Comparison of ENCODE assay signal across 16 cellular contexts in the genomic region with DNA sequence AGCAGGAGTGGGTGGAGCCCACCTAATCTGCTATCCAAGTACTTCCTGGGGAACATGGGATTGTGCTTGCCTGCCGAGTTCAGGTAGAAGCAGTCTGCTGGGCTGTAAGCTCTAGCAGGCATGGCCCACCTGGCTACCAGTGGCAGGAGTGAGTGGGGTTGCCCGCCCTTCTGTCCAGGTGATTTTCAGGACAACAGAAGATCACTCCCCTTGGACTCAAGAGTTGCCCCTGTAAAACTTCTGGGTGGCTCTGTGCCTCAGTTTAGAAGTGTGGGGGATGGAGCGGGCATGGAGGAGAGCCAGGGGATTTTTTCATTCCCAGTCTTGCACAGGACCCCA. TPM values are rescaled to one million over a fixed set of nuclear protein-coding genes. Genes with fewer than 3 reads are reported as not detected.
"Had no signal": no experiment of that assay in that cellular context is flagged by ENCODE, and none has a peak within 500 bp of the region (broad histone marks: within the 10 kb centered on the region; RNA-seq: fewer than 3 reads in every experiment).

No MANE protein-coding gene starts in this region.

- H3K36me3 Mint-ChIP-seq: activated naive CD4-positive, alpha-beta T cell treated with anti-CD3 and anti-CD28 coated beads, Interleukin-2, amount 50 U/mL, for 24 hours; neural progenitor cell had no signal

- H3K27ac Mint-ChIP-seq: activated naive CD4-positive, alpha-beta T cell treated with anti-CD3 and anti-CD28 coated beads, Interleukin-2, amount 50 U/mL, for 24 hours; naive thymus-derived CD4-positive, alpha-beta T cell; neural progenitor cell; stimulated activated naive CD8-positive, alpha-beta T cell treated with anti-CD3 and anti-CD28 coated beads, Interleukin-15, amount 100 ng/mL, for 72 hours had no signal

- H3K27ac ChIP-seq: ascending aorta, breast epithelium, left ventricle myocardium inferior, neural progenitor cell, prostate gland, right atrium auricular region, suprapubic skin had no signal

- H3K36me3 ChIP-seq: ascending aorta, breast epithelium, left ventricle myocardium inferior, neural progenitor cell, prostate gland, right atrium auricular region, suprapubic skin had no signal

- H3K9me3 Mint-ChIP-seq: activated naive CD4-positive, alpha-beta T cell treated with anti-CD3 and anti-CD28 coated beads, Interleukin-2, amount 50 U/mL, for 24 hours had no signal

- H3K27me3 Mint-ChIP-seq: activated naive CD4-positive, alpha-beta T cell treated with anti-CD3 and anti-CD28 coated beads, Interleukin-2, amount 50 U/mL, for 24 hours had no signal

- DNase-seq: activated CD4-positive, alpha-beta T cell treated with anti-CD3 and anti-CD28 coated beads for 1 hour; activated gamma-delta T cell; cortex of kidney; kidney; left ventricle myocardium inferior had no signal

- ATAC-seq: stimulated activated naive CD8-positive, alpha-beta T cell treated with anti-CD3 and anti-CD28 coated beads, Interleukin-15, amount 100 ng/mL, for 72 hours had no signal

- H3K4me1 Mint-ChIP-seq: activated naive CD4-positive, alpha-beta T cell treated with anti-CD3 and anti-CD28 coated beads, Interleukin-2, amount 50 U/mL, for 24 hours; neural progenitor cell; stimulated activated naive CD8-positive, alpha-beta T cell treated with anti-CD3 and anti-CD28 coated beads, Interleukin-15, amount 100 ng/mL, for 72 hours had no signal

- H3K9ac ChIP-seq: neural progenitor cell had no signal

- FAIRE-seq: endometrium, kidney had no signal

- H3K9me3 ChIP-seq: ascending aorta, prostate gland had no signal

- H3K4me1 ChIP-seq: ascending aorta, breast epithelium, left ventricle myocardium inferior, neural progenitor cell, prostate gland, right atrium auricular region, suprapubic skin had no signal

- H3K4me2 ChIP-seq: neural progenitor cell had no signal

- H3K4me3 Mint-ChIP-seq: activated naive CD4-positive, alpha-beta T cell treated with anti-CD3 and anti-CD28 coated beads, Interleukin-2, amount 50 U/mL, for 24 hours; naive thymus-derived CD4-positive, alpha-beta T cell; neural progenitor cell; stimulated activated naive CD8-positive, alpha-beta T cell treated with anti-CD3 and anti-CD28 coated beads, Interleukin-15, amount 100 ng/mL, for 72 hours had no signal

- H3K27me3 ChIP-seq: ascending aorta, breast epithelium, neural progenitor cell, right atrium auricular region, suprapubic skin had no signal

- H3K4me3 ChIP-seq: ascending aorta, breast epithelium, left ventricle myocardium inferior, neural progenitor cell, prostate gland, right atrium auricular region, suprapubic skin had no signal

RNA-seq across cellular contexts. Expression of a gene that starts 43.5 kb away (rescaled TPM):
- total RNA-seq: ascending aorta, left ventricle myocardium inferior, mammary epithelial cell, suprapubic skin had no signal
- polyA plus RNA-seq: mammary epithelial cell had no signal
